In the genomic region with DNA sequence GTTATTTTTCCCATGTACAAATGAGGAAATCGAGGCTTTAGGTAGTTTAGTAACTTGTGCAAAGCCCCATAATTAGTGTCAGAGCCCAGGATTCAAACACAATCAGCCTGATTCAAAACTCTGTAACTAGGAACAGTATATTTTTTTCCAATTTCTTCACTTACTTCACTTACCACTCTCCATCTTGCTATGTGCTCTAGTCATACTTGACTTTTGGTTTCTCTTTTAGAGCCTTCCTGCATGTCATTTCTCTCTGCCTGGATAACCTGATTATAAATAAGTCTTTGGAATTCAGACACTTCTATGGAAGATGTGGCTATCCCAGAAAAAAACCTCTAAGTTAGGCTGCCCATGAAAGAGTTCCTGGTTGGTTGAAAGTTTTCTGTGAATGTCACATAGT, we compare ENCODE assay signal across 1 cellular context.
TF ChIP-seq lines count a peak whose summit lies in the region.

No MANE protein-coding gene starts in this region.

TF ChIP-seq in GM12878, 131 proteins besides CTCF, POLR2A, EP300 and RAD21:
- TF ChIP-seq, protein P1, sequence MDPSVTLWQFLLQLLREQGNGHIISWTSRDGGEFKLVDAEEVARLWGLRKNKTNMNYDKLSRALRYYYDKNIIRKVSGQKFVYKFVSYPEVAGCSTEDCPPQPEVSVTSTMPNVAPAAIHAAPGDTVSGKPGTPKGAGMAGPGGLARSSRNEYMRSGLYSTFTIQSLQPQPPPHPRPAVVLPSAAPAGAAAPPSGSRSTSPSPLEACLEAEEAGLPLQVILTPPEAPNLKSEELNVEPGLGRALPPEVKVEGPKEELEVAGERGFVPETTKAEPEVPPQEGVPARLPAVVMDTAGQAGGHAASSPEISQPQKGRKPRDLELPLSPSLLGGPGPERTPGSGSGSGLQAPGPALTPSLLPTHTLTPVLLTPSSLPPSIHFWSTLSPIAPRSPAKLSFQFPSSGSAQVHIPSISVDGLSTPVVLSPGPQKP (IDR thresholded peaks at IDR 0.05; ENCODE audit: low read depth, low read length) = no peak
- TF ChIP-seq RB1 (IDR thresholded peaks at IDR 0.05; ENCODE audit: borderline replicate concordance) (no peak), JUNB (IDR thresholded peaks at IDR 0.05) (no peak), MEF2B (IDR thresholded peaks at IDR 0.05; ENCODE audit: partially characterized antibody, poor library complexity, severe bottlenecking) (no peak), ZNF384 (IDR thresholded peaks at IDR 0.05; ENCODE audit: borderline replicate concordance, low read depth, low read length) (no peak), ZSCAN29 (IDR thresholded peaks at IDR 0.05) (no peak), HDGF (IDR thresholded peaks at IDR 0.05) (no peak), PML (IDR thresholded peaks at IDR 0.05; ENCODE audit: low read length) (no peak), HDAC2 (IDR thresholded peaks at IDR 0.05) (no peak), SPI1 (IDR thresholded peaks at IDR 0.05; ENCODE audit: borderline replicate concordance, insufficient read depth, low read depth, low read length) (no peak), SMARCA5 (IDR thresholded peaks at IDR 0.05) (no peak)
- TF ChIP-seq, protein P2, sequence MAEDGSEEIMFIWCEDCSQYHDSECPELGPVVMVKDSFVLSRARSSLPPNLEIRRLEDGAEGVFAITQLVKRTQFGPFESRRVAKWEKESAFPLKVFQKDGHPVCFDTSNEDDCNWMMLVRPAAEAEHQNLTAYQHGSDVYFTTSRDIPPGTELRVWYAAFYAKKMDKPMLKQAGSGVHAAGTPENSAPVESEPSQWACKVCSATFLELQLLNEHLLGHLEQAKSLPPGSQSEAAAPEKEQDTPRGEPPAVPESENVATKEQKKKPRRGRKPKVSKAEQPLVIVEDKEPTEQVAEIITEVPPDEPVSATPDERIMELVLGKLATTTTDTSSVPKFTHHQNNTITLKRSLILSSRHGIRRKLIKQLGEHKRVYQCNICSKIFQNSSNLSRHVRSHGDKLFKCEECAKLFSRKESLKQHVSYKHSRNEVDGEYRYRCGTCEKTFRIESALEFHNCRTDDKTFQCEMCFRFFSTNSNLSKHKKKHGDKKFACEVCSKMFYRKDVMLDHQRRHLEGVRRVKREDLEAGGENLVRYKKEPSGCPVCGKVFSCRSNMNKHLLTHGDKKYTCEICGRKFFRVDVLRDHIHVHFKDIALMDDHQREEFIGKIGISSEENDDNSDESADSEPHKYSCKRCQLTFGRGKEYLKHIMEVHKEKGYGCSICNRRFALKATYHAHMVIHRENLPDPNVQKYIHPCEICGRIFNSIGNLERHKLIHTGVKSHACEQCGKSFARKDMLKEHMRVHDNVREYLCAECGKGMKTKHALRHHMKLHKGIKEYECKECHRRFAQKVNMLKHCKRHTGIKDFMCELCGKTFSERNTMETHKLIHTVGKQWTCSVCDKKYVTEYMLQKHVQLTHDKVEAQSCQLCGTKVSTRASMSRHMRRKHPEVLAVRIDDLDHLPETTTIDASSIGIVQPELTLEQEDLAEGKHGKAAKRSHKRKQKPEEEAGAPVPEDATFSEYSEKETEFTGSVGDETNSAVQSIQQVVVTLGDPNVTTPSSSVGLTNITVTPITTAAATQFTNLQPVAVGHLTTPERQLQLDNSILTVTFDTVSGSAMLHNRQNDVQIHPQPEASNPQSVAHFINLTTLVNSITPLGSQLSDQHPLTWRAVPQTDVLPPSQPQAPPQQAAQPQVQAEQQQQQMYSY (CRISPR knock-in tag; IDR thresholded peaks at IDR 0.05) = no peak
